Comparison of ENCODE assay signal across 21 cellular contexts in genomic region chr5:175664723-175665122, GRCh38. TPM values are rescaled to one million over a fixed set of nuclear protein-coding genes. Genes with fewer than 3 reads are reported as not detected.
DNase-seq lines count a peak whose midpoint lies in the region; ATAC-seq lines count a peak whose summit lies in the region.
"Had no signal": no experiment of that assay in that cellular context is flagged by ENCODE, and none has a peak within 500 bp of the region (broad histone marks: within the 10 kb centered on the region; RNA-seq: fewer than 3 reads in every experiment).

No MANE protein-coding gene starts in this region.

- peak overlapping the region in 6 of 11 experiments; percentile 42 to 60 (median 54); a peak in 10 of 22 replicates for H3K4me2 ChIP-seq in BLaER1 treated with 17β-estradiol and CSF1 and Interleukin-3, amounts not matched to agents 10 nM and 100 nM

- no peak overlapping the region for H3K4me3 ChIP-seq in BLaER1 treated with 17β-estradiol and CSF1 and Interleukin-3, amounts not matched to agents 10 nM and 100 nM
- no peak overlapping the region for H3K4me3 ChIP-seq in CD4-positive, CD25-positive, alpha-beta regulatory T cell (ENCODE audit: low read depth, low read length)
- H3K4me3 ChIP-seq: GM12878 had no signal

- peaks cover 0 to 86% (median 24%) of the 10 kb centered on the region in 11 experiments; a peak in 17 of 22 replicates for H3K36me3 ChIP-seq in BLaER1 treated with 17β-estradiol and CSF1 and Interleukin-3, amounts not matched to agents 10 nM and 100 nM
- peaks cover 2% of the 10 kb centered on the region for H3K36me3 ChIP-seq in CD4-positive, CD25-positive, alpha-beta regulatory T cell (ENCODE audit: control insufficient read depth, insufficient read depth, low read length)

- no peaks in the 10 kb centered on the region; a peak in 1 of 22 replicates for H3K27me3 ChIP-seq in BLaER1 treated with 17β-estradiol and CSF1 and Interleukin-3, amounts not matched to agents 10 nM and 100 nM
- H3K27me3 ChIP-seq in CD4-positive, CD25-positive, alpha-beta regulatory T cell (ENCODE audit: control insufficient read depth, insufficient read depth, low read length): no peaks in the 10 kb centered on the region

- ATAC-seq in CD4-positive, CD25-positive, alpha-beta regulatory T cell (ENCODE audit: low read depth in 2 of 2): no peak
- no peak for ATAC-seq in esophagus mucosa
- no peak for ATAC-seq in HG03196 (IDR thresholded peaks at IDR 0.05; ENCODE audit: unreplicated experiment)
- ATAC-seq: GM12878, HepG2 had no signal

- H4K20me1 ChIP-seq in BLaER1 treated with 17β-estradiol and CSF1 and Interleukin-3, amounts not matched to agents 10 nM and 100 nM: peaks cover 50 to 99% (median 96%) of the 10 kb centered on the region in 11 experiments

- peaks cover 22 to 97% (median 57%) of the 10 kb centered on the region in 10 experiments for H3K4me1 ChIP-seq in BLaER1 treated with 17β-estradiol and CSF1 and Interleukin-3, amounts not matched to agents 10 nM and 100 nM
- H3K4me1 ChIP-seq in CD4-positive, CD25-positive, alpha-beta regulatory T cell (ENCODE audit: control insufficient read depth, insufficient read depth, low read length, poor library complexity, severe bottlenecking): peaks cover 5% of the 10 kb centered on the region

- no peak for DNase-seq in activated naive CD4-positive, alpha-beta T cell (lab: John Stamatoyannopoulos, UW)
- no peak for DNase-seq in CD4-positive, CD25-positive, alpha-beta regulatory T cell
- DNase-seq in activated T-helper 2 cell treated with anti-CD3 and anti-CD28 coated beads, Interferon-gamma antibody, Interleukin-2, Interleukin-4, amounts not matched to agents 10 μg/mL and 5 μg/mL and 100 μg/mL, durations not matched to agents 14 hours and 24 hours and 36 hours (ENCODE audit: low spot score): no peak
- DNase-seq in mucosa of gallbladder (ENCODE audit: low spot score): no peak
- DNase-seq: C1 segment of cervical spinal cord; CD8-positive, alpha-beta memory T cell; COR-L47; DMS 273 treated with DMSO at 0.1 percent for 48 hours; DMS53; DND-41; EL; H9 had no signal

- H3K4me1 Mint-ChIP-seq in activated naive CD4-positive, alpha-beta T cell treated with anti-CD3 and anti-CD28 coated beads, Interleukin-2, amount 50 U/mL, for 24 hours: peaks cover 75% of the 10 kb centered on the region
- H3K4me1 Mint-ChIP-seq in CD4-positive, CD25-positive, alpha-beta regulatory T cell: peaks cover 4 to 83% (median 56%) of the 10 kb centered on the region in 4 donors
- peaks cover 60% of the 10 kb centered on the region for H3K4me1 Mint-ChIP-seq in activated T-helper 2 cell treated with anti-CD3 and anti-CD28 coated beads, Interferon-gamma antibody, Interleukin-2, Interleukin-4, amounts not matched to agents 10 μg/mL and 5 μg/mL and 100 μg/mL, durations not matched to agents 14 hours and 24 hours and 36 hours (ENCODE audit: low read depth)
- H3K4me1 Mint-ChIP-seq: B cell had no signal

- H3K27ac ChIP-seq in BLaER1 treated with 17β-estradiol and CSF1 and Interleukin-3, amounts not matched to agents 10 nM and 100 nM: no peak overlapping the region
- H3K27ac ChIP-seq in CD4-positive, CD25-positive, alpha-beta regulatory T cell (ENCODE audit: insufficient read depth, low read length, poor library complexity, severe bottlenecking): no peak overlapping the region

- intact Hi-C loops in activated T-helper 2 cell treated with anti-CD3 and anti-CD28 coated beads, Interferon-gamma antibody, Interleukin-2, Interleukin-4, amounts not matched to agents 10 μg/mL and 5 μg/mL and 100 μg/mL, durations not matched to agents 14 hours and 24 hours and 36 hours (cut with micrococcal nuclease): no loop called here

- peak overlapping the region in 1 of 11 experiments; percentile 30; a peak in 1 of 22 replicates for H3K9ac ChIP-seq in BLaER1 treated with 17β-estradiol and CSF1 and Interleukin-3, amounts not matched to agents 10 nM and 100 nM

- H3K36me3 Mint-ChIP-seq in activated naive CD4-positive, alpha-beta T cell treated with anti-CD3 and anti-CD28 coated beads, Interleukin-2, amount 50 U/mL, for 24 hours: peaks cover 8% of the 10 kb centered on the region
- H3K36me3 Mint-ChIP-seq in CD4-positive, CD25-positive, alpha-beta regulatory T cell: peaks cover 12% of the 10 kb centered on the region
- H3K36me3 Mint-ChIP-seq in activated T-helper 2 cell treated with anti-CD3 and anti-CD28 coated beads, Interferon-gamma antibody, Interleukin-2, Interleukin-4, amounts not matched to agents 10 μg/mL and 5 μg/mL and 100 μg/mL, durations not matched to agents 14 hours and 24 hours and 36 hours (ENCODE audit: low read depth): peaks cover 66% of the 10 kb centered on the region
- H3K36me3 Mint-ChIP-seq: IgD-negative memory B cell had no signal

- H3K9me3 ChIP-seq in BLaER1 treated with 17β-estradiol and CSF1 and Interleukin-3, amounts not matched to agents 10 nM and 100 nM (replicated peaks in 1 of 11): no peaks in the 10 kb centered on the region
- no peaks in the 10 kb centered on the region for H3K9me3 ChIP-seq in CD4-positive, CD25-positive, alpha-beta regulatory T cell (ENCODE audit: control insufficient read depth in 2 of 2, low read length in 2 of 2)

- H3K4me3 Mint-ChIP-seq in activated naive CD4-positive, alpha-beta T cell treated with anti-CD3 and anti-CD28 coated beads, Interleukin-2, amount 50 U/mL, for 24 hours: no peak overlapping the region
- peak overlapping the region in 1 of 4 donors; percentile 77 for H3K4me3 Mint-ChIP-seq in CD4-positive, CD25-positive, alpha-beta regulatory T cell
- H3K4me3 Mint-ChIP-seq in activated T-helper 2 cell treated with anti-CD3 and anti-CD28 coated beads, Interferon-gamma antibody, Interleukin-2, Interleukin-4, amounts not matched to agents 10 μg/mL and 5 μg/mL and 100 μg/mL, durations not matched to agents 14 hours and 24 hours and 36 hours (ENCODE audit: low read depth): no peak overlapping the region
- H3K4me3 Mint-ChIP-seq: B cell; CD8-positive, alpha-beta memory T cell; H9; IgD-negative memory B cell had no signal

- no peaks in the 10 kb centered on the region for H3K9me3 Mint-ChIP-seq in activated naive CD4-positive, alpha-beta T cell treated with anti-CD3 and anti-CD28 coated beads, Interleukin-2, amount 50 U/mL, for 24 hours
- H3K9me3 Mint-ChIP-seq in CD4-positive, CD25-positive, alpha-beta regulatory T cell: peaks cover 0 to 1% (median 0%) of the 10 kb centered on the region in 7 donors
- H3K9me3 Mint-ChIP-seq in activated T-helper 2 cell treated with anti-CD3 and anti-CD28 coated beads, Interferon-gamma antibody, Interleukin-2, Interleukin-4, amounts not matched to agents 10 μg/mL and 5 μg/mL and 100 μg/mL, durations not matched to agents 14 hours and 24 hours and 36 hours: no peaks in the 10 kb centered on the region
- H3K9me3 Mint-ChIP-seq: CD8-positive, alpha-beta memory T cell; H9; IgD-negative memory B cell had no signal

- H3K27ac Mint-ChIP-seq in activated naive CD4-positive, alpha-beta T cell treated with anti-CD3 and anti-CD28 coated beads, Interleukin-2, amount 50 U/mL, for 24 hours: peak overlapping the region; percentile 59
- H3K27ac Mint-ChIP-seq in CD4-positive, CD25-positive, alpha-beta regulatory T cell: peak overlapping the region; percentile 45 to 86 (median 78)
- peak overlapping the region; percentile 23 for H3K27ac Mint-ChIP-seq in activated T-helper 2 cell treated with anti-CD3 and anti-CD28 coated beads, Interferon-gamma antibody, Interleukin-2, Interleukin-4, amounts not matched to agents 10 μg/mL and 5 μg/mL and 100 μg/mL, durations not matched to agents 14 hours and 24 hours and 36 hours
- H3K27ac Mint-ChIP-seq: B cell had no signal

- H3K27me3 Mint-ChIP-seq in activated naive CD4-positive, alpha-beta T cell treated with anti-CD3 and anti-CD28 coated beads, Interleukin-2, amount 50 U/mL, for 24 hours: no peaks in the 10 kb centered on the region
- H3K27me3 Mint-ChIP-seq in CD4-positive, CD25-positive, alpha-beta regulatory T cell: no peaks in the 10 kb centered on the region
- H3K27me3 Mint-ChIP-seq in activated T-helper 2 cell treated with anti-CD3 and anti-CD28 coated beads, Interferon-gamma antibody, Interleukin-2, Interleukin-4, amounts not matched to agents 10 μg/mL and 5 μg/mL and 100 μg/mL, durations not matched to agents 14 hours and 24 hours and 36 hours (ENCODE audit: low read depth): no peaks in the 10 kb centered on the region

RNA-seq across cellular contexts. Expression of gene HRH2, which starts 6.9 kb away (rescaled TPM):
- total RNA-seq in CD4-positive, CD25-positive, alpha-beta regulatory T cell: 7.0 TPM
- polyA plus RNA-seq in CD4-positive, CD25-positive, alpha-beta regulatory T cell: 1 to 10 TPM; 1.6 to 3.6 (median 1.9) TPM
- 34.3 and 37.1 TPM in 2 replicates for total RNA-seq in activated T-helper 2 cell treated with anti-CD3 and anti-CD28 coated beads, Interferon-gamma antibody, Interleukin-2, Interleukin-4, amounts not matched to agents 10 μg/mL and 5 μg/mL and 100 μg/mL, durations not matched to agents 14 hours and 24 hours and 36 hours
- total RNA-seq in mucosa of gallbladder (1.4 TPM), esophagus mucosa (0.76 TPM)
- total RNA-seq: B cell, G401, HepG2 had no signal
- polyA plus RNA-seq: HepG2 had no signal

Comparison
In these comparisons a context has a peak if more than half of its experiments do, and no peak if none do; other contexts are left out.
1. H3K27ac Mint-ChIP-seq: peak in every context shown above with its lines; median percentile 78 in CD4-positive, CD25-positive, alpha-beta regulatory T cell; 59 in activated naive CD4-positive, alpha-beta T cell treated with anti-CD3 and anti-CD28 coated beads, Interleukin-2, amount 50 U/mL, for 24 hours; 23 in activated T-helper 2 cell treated with anti-CD3 and anti-CD28 coated beads, Interferon-gamma antibody, Interleukin-2, Interleukin-4, amounts not matched to agents 10 μg/mL and 5 μg/mL and 100 μg/mL, durations not matched to agents 14 hours and 24 hours and 36 hours.